In genomic region chr15:40593588-40594428, GRCh38 we compare ENCODE assay signal across 1 cellular context.
TF ChIP-seq lines count a peak whose summit lies in the region.

Gene KNL1, plus strand, starts transcription at chr15:40594249. Its CDS starts 8,683 bp downstream, at chr15:40602932.

TF ChIP-seq in GM12878, 131 proteins besides CTCF, POLR2A, EP300 and RAD21 (continued from another document):
- TF ChIP-seq NKRF (conservative IDR thresholded peaks at IDR 0.05) (peak; percentile 100), FOS (IDR thresholded peaks at IDR 0.05; ENCODE audit: borderline replicate concordance, extremely low read depth, insufficient read length) (no peak), BCL3 (IDR thresholded peaks at IDR 0.05; ENCODE audit: borderline replicate concordance, insufficient read depth, low read depth, low read length, poor library complexity, severe bottlenecking) (no peak), ATF7 (IDR thresholded peaks at IDR 0.05; ENCODE audit: low read depth) (peak; percentile 97), DPF2 (IDR thresholded peaks at IDR 0.05) (no peak), CHD2 (IDR thresholded peaks at IDR 0.05; ENCODE audit: borderline replicate concordance, low read depth, low read length) (no peak), MTA3 (IDR thresholded peaks at IDR 0.05; ENCODE audit: borderline replicate concordance, low read length) (peak; percentile 57; the same call in 1 of the 2 replicates), NR2F1 (conservative IDR thresholded peaks at IDR 0.05) (no peak), JUNB (IDR thresholded peaks at IDR 0.05) (0 out of 2 replicates have a peak, but pooled peaks have one; percentile 29), SREBF2 (IDR thresholded peaks at IDR 0.05; ENCODE audit: low read length) (peak; percentile 94), NFYA (IDR thresholded peaks at IDR 0.05; ENCODE audit: borderline replicate concordance, low read depth, low read length) (no peak), NFIC (IDR thresholded peaks at IDR 0.05; ENCODE audit: low read depth, low read length) (peak; percentile 61; the same call in 1 of the 2 replicates), ZNF622 (IDR thresholded peaks at IDR 0.05) (no peak), EZH2 (IDR thresholded peaks at IDR 0.05; ENCODE audit: borderline replicate concordance, control insufficient read depth, low read depth, low read length) (no peak), ATF3 (IDR thresholded peaks at IDR 0.05; ENCODE audit: borderline replicate concordance, extremely low read depth, low read depth, low read length) (no peak), CHD4 (IDR thresholded peaks at IDR 0.05) (no peak), ESRRA (IDR thresholded peaks at IDR 0.05; ENCODE audit: low read length) (no peak), ZSCAN29 (IDR thresholded peaks at IDR 0.05) (peak; percentile 91)
- TF ChIP-seq, protein P1, sequence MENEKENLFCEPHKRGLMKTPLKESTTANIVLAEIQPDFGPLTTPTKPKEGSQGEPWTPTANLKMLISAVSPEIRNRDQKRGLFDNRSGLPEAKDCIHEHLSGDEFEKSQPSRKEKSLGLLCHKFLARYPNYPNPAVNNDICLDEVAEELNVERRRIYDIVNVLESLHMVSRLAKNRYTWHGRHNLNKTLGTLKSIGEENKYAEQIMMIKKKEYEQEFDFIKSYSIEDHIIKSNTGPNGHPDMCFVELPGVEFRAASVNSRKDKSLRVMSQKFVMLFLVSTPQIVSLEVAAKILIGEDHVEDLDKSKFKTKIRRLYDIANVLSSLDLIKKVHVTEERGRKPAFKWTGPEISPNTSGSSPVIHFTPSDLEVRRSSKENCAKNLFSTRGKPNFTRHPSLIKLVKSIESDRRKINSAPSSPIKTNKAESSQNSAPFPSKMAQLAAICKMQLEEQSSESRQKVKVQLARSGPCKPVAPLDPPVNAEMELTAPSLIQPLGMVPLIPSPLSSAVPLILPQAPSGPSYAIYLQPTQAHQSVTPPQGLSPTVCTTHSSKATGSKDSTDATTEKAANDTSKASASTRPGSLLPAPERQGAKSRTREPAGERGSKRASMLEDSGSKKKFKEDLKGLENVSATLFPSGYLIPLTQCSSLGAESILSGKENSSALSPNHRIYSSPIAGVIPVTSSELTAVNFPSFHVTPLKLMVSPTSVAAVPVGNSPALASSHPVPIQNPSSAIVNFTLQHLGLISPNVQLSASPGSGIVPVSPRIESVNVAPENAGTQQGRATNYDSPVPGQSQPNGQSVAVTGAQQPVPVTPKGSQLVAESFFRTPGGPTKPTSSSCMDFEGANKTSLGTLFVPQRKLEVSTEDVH (IDR thresholded peaks at IDR 0.05; ENCODE audit: low read depth, partially characterized antibody), result peak; percentile 55
- TF ChIP-seq, protein P2, sequence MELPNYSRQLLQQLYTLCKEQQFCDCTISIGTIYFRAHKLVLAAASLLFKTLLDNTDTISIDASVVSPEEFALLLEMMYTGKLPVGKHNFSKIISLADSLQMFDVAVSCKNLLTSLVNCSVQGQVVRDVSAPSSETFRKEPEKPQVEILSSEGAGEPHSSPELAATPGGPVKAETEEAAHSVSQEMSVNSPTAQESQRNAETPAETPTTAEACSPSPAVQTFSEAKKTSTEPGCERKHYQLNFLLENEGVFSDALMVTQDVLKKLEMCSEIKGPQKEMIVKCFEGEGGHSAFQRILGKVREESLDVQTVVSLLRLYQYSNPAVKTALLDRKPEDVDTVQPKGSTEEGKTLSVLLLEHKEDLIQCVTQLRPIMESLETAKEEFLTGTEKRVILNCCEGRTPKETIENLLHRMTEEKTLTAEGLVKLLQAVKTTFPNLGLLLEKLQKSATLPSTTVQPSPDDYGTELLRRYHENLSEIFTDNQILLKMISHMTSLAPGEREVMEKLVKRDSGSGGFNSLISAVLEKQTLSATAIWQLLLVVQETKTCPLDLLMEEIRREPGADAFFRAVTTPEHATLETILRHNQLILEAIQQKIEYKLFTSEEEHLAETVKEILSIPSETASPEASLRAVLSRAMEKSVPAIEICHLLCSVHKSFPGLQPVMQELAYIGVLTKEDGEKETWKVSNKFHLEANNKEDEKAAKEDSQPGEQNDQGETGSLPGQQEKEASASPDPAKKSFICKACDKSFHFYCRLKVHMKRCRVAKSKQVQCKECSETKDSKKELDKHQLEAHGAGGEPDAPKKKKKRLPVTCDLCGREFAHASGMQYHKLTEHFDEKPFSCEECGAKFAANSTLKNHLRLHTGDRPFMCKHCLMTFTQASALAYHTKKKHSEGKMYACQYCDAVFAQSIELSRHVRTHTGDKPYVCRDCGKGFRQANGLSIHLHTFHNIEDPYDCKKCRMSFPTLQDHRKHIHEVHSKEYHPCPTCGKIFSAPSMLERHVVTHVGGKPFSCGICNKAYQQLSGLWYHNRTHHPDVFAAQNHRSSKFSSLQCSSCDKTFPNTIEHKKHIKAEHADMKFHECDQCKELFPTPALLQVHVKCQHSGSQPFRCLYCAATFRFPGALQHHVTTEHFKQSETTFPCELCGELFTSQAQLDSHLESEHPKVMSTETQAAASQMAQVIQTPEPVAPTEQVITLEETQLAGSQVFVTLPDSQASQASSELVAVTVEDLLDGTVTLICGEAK (IDR thresholded peaks at IDR 0.05; ENCODE audit: borderline replicate concordance), result peak; percentile 78; the same call in 1 of the 2 replicates
